In genomic region chr4:143336828-143337599, GRCh38 we compare ENCODE assay signal across 1 cellular context.
TF ChIP-seq lines count a peak whose summit lies in the region.

Gene GAB1, plus strand, starts transcription at chr4:143336876. Its CDS starts 313 bp downstream, at chr4:143337189.

TF ChIP-seq in GM12878, 131 proteins besides CTCF, POLR2A, EP300 and RAD21 (continued from another document):
- no peak for TF ChIP-seq E2F8 (IDR thresholded peaks at IDR 0.05; ENCODE audit: low read depth, partially characterized antibody)
- TF ChIP-seq PRDM15 (CRISPR knock-in tag; IDR thresholded peaks at IDR 0.05) = no peak
